Comparison of ENCODE assay signal across 1 cellular context in the genomic region with DNA sequence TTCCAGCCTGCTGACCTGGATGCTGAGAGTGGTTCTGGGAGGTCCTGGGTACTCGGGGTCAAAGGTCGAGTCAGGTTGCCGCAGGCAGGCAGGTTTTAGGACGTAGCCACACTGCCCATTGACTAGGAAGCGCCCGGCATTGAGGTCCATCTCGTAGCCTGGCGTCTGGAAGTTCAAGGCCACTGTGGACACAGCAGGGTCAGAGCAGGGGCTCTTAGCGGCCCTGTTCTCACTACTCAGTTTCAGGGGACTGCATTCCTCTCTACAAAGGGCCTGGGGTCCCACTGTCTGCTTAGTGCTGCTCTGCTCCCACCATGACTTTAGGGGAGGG.
TF ChIP-seq lines count a peak whose summit lies in the region.

No MANE protein-coding gene starts in this region.

TF ChIP-seq in HepG2, 621 proteins besides CTCF, POLR2A, EP300 and RAD21 (continues in another document):
- TF ChIP-seq RELA (CRISPR knock-in tag; IDR thresholded peaks at IDR 0.05) (no peak), ETV5 (CRISPR knock-in tag; IDR thresholded peaks at IDR 0.05; ENCODE audit: borderline replicate concordance) (0 out of 2 replicates have a peak, but pooled peaks have one; percentile 11), ZNF317 (CRISPR knock-in tag; IDR thresholded peaks at IDR 0.05) (no peak), U2AF2 (IDR thresholded peaks at IDR 0.05; ENCODE audit: low read depth, low read length) (no peak), GLMP (CRISPR knock-in tag; IDR thresholded peaks at IDR 0.05; ENCODE audit: borderline replicate concordance) (no peak), ZMYM3 (CRISPR knock-in tag; IDR thresholded peaks at IDR 0.05) (0 out of 2 replicates have a peak, but pooled peaks have one; percentile 6), GTF3A (CRISPR knock-in tag; conservative IDR thresholded peaks at IDR 0.05) (0 out of 2 replicates have a peak, but pooled peaks have one; percentile 56), AGO1 (IDR thresholded peaks at IDR 0.05; ENCODE audit: low read depth, low read length, poor library complexity, severe bottlenecking) (no peak), ZNF746 (CRISPR knock-in tag; IDR thresholded peaks at IDR 0.05) (0 out of 2 replicates have a peak, but pooled peaks have one; percentile 28), MTA3 (CRISPR knock-in tag; IDR thresholded peaks at IDR 0.05) (no peak), ZFX (CRISPR knock-in tag; IDR thresholded peaks at IDR 0.05; ENCODE audit: low read depth) (peak; percentile 31; the same call in 1 of the 2 replicates), ZNF781 (CRISPR knock-in tag; IDR thresholded peaks at IDR 0.05; ENCODE audit: borderline replicate concordance, not compliant biosample characterization) (no peak), ZNF562 (CRISPR knock-in tag; IDR thresholded peaks at IDR 0.05; ENCODE audit: borderline replicate concordance) (no peak), ZNF557 (CRISPR knock-in tag; IDR thresholded peaks at IDR 0.05) (no peak), KDM2A (CRISPR knock-in tag; IDR thresholded peaks at IDR 0.05; ENCODE audit: borderline replicate concordance, low read depth) (peak; percentile 27; the same call in 1 of the 2 replicates), TBX2 (CRISPR knock-in tag; IDR thresholded peaks at IDR 0.05; ENCODE audit: borderline replicate concordance) (no peak), HOMEZ (CRISPR knock-in tag; IDR thresholded peaks at IDR 0.05; ENCODE audit: low read depth) (no peak), HNRNPL (IDR thresholded peaks at IDR 0.05; ENCODE audit: low read depth, low read length) (no peak), MTA1 (CRISPR knock-in tag; IDR thresholded peaks at IDR 0.05; ENCODE audit: borderline replicate concordance) (peak; percentile 82; the same call in 1 of the 2 replicates), NPAS2 (CRISPR knock-in tag; IDR thresholded peaks at IDR 0.05; ENCODE audit: borderline replicate concordance) (no peak), ZNF619 (CRISPR knock-in tag; IDR thresholded peaks at IDR 0.05) (no peak), RARA (CRISPR knock-in tag; IDR thresholded peaks at IDR 0.05) (peak; percentile 93), ZNF280D (CRISPR knock-in tag; IDR thresholded peaks at IDR 0.05) (no peak), JUNB (CRISPR knock-in tag; IDR thresholded peaks at IDR 0.05; ENCODE audit: borderline replicate concordance) (no peak), NFE2 (CRISPR knock-in tag; IDR thresholded peaks at IDR 0.05) (no peak), ZBTB7A (CRISPR knock-in tag; IDR thresholded peaks at IDR 0.05) (peak; percentile 58; the same call in 1 of the 2 replicates), ZNF224 (CRISPR knock-in tag; IDR thresholded peaks at IDR 0.05) (no peak), TFE3 (CRISPR knock-in tag; IDR thresholded peaks at IDR 0.05) (no peak), KDM4B (CRISPR knock-in tag; IDR thresholded peaks at IDR 0.05) (no peak), ZNF460 (CRISPR knock-in tag; IDR thresholded peaks at IDR 0.05; ENCODE audit: borderline replicate concordance) (no peak), MIER2 (CRISPR knock-in tag; IDR thresholded peaks at IDR 0.05) (no peak), AHR (CRISPR knock-in tag; IDR thresholded peaks at IDR 0.05) (no peak), ZNF253 (CRISPR knock-in tag; IDR thresholded peaks at IDR 0.05; ENCODE audit: borderline replicate concordance) (no peak), SAP130 (CRISPR knock-in tag; IDR thresholded peaks at IDR 0.05; ENCODE audit: low read depth) (peak; percentile 30; the same call in 1 of the 2 replicates), REXO4 (CRISPR knock-in tag; IDR thresholded peaks at IDR 0.05; ENCODE audit: borderline replicate concordance) (no peak), EED (CRISPR knock-in tag; IDR thresholded peaks at IDR 0.05) (no peak), ZBTB14 (CRISPR knock-in tag; IDR thresholded peaks at IDR 0.05) (no peak), ZNF180 (CRISPR knock-in tag; IDR thresholded peaks at IDR 0.05; ENCODE audit: borderline replicate concordance, low read depth) (no peak), ZFP37 (CRISPR knock-in tag; IDR thresholded peaks at IDR 0.05; ENCODE audit: borderline replicate concordance) (no peak)
- TF ChIP-seq, protein P1, sequence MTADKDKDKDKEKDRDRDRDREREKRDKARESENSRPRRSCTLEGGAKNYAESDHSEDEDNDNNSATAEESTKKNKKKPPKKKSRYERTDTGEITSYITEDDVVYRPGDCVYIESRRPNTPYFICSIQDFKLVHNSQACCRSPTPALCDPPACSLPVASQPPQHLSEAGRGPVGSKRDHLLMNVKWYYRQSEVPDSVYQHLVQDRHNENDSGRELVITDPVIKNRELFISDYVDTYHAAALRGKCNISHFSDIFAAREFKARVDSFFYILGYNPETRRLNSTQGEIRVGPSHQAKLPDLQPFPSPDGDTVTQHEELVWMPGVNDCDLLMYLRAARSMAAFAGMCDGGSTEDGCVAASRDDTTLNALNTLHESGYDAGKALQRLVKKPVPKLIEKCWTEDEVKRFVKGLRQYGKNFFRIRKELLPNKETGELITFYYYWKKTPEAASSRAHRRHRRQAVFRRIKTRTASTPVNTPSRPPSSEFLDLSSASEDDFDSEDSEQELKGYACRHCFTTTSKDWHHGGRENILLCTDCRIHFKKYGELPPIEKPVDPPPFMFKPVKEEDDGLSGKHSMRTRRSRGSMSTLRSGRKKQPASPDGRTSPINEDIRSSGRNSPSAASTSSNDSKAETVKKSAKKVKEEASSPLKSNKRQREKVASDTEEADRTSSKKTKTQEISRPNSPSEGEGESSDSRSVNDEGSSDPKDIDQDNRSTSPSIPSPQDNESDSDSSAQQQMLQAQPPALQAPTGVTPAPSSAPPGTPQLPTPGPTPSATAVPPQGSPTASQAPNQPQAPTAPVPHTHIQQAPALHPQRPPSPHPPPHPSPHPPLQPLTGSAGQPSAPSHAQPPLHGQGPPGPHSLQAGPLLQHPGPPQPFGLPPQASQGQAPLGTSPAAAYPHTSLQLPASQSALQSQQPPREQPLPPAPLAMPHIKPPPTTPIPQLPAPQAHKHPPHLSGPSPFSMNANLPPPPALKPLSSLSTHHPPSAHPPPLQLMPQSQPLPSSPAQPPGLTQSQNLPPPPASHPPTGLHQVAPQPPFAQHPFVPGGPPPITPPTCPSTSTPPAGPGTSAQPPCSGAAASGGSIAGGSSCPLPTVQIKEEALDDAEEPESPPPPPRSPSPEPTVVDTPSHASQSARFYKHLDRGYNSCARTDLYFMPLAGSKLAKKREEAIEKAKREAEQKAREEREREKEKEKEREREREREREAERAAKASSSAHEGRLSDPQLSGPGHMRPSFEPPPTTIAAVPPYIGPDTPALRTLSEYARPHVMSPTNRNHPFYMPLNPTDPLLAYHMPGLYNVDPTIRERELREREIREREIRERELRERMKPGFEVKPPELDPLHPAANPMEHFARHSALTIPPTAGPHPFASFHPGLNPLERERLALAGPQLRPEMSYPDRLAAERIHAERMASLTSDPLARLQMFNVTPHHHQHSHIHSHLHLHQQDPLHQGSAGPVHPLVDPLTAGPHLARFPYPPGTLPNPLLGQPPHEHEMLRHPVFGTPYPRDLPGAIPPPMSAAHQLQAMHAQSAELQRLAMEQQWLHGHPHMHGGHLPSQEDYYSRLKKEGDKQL (CRISPR knock-in tag; IDR thresholded peaks at IDR 0.05; ENCODE audit: low read depth), result no peak
- TF ChIP-seq, protein P2, sequence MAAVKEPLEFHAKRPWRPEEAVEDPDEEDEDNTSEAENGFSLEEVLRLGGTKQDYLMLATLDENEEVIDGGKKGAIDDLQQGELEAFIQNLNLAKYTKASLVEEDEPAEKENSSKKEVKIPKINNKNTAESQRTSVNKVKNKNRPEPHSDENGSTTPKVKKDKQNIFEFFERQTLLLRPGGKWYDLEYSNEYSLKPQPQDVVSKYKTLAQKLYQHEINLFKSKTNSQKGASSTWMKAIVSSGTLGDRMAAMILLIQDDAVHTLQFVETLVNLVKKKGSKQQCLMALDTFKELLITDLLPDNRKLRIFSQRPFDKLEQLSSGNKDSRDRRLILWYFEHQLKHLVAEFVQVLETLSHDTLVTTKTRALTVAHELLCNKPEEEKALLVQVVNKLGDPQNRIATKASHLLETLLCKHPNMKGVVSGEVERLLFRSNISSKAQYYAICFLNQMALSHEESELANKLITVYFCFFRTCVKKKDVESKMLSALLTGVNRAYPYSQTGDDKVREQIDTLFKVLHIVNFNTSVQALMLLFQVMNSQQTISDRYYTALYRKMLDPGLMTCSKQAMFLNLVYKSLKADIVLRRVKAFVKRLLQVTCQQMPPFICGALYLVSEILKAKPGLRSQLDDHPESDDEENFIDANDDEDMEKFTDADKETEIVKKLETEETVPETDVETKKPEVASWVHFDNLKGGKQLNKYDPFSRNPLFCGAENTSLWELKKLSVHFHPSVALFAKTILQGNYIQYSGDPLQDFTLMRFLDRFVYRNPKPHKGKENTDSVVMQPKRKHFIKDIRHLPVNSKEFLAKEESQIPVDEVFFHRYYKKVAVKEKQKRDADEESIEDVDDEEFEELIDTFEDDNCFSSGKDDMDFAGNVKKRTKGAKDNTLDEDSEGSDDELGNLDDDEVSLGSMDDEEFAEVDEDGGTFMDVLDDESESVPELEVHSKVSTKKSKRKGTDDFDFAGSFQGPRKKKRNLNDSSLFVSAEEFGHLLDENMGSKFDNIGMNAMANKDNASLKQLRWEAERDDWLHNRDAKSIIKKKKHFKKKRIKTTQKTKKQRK (IDR thresholded peaks at IDR 0.05; ENCODE audit: low read length), result no peak
- TF ChIP-seq, protein P3, sequence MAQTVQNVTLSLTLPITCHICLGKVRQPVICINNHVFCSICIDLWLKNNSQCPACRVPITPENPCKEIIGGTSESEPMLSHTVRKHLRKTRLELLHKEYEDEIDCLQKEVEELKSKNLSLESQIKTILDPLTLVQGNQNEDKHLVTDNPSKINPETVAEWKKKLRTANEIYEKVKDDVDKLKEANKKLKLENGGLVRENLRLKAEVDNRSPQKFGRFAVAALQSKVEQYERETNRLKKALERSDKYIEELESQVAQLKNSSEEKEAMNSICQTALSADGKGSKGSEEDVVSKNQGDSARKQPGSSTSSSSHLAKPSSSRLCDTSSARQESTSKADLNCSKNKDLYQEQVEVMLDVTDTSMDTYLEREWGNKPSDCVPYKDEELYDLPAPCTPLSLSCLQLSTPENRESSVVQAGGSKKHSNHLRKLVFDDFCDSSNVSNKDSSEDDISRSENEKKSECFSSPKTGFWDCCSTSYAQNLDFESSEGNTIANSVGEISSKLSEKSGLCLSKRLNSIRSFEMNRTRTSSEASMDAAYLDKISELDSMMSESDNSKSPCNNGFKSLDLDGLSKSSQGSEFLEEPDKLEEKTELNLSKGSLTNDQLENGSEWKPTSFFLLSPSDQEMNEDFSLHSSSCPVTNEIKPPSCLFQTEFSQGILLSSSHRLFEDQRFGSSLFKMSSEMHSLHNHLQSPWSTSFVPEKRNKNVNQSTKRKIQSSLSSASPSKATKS (CRISPR knock-in tag; IDR thresholded peaks at IDR 0.05), result no peak
